In the genomic region with DNA sequence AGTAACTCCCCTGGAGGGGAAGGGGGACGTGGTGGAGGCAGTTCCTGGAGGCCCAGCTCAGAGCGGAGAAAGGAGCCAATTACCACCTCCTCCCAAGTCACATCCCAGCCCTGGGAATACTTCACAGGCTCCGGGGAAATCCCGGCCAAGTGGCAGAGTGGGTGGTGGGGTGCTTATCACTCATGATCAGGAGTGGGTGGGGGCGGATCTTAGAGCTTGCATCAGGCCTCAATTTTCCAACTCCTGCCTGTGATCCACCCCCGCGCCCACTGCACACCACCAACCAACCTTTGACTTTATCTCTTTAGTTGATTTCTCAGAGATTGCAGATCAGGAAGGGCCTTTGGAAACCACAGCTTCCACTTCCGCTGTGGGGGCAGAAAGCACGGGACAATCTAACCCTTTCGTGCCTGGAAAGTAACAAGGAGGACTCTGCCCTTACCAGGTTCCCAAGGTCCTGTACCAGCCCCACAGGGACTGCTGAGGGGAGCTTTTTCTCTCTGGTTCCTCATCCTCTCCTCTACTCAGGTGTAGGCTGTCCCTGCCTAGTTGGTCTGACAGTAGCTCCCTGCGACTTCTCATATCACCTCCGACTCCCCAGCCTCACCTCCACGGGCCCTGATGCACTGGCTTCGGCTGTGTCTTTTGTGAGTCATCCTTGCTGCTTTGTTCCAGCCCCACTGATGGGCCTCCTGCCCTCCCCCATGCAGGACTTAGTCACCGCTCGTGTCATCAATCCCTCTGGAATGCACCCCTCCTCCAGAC, we compare ENCODE assay signal across 8 cellular contexts. TPM values are rescaled to one million over a fixed set of nuclear protein-coding genes. Genes with fewer than 3 reads are reported as not detected.
DNase-seq lines count a peak whose midpoint lies in the region; ATAC-seq and TF ChIP-seq lines count a peak whose summit lies in the region.

No MANE protein-coding gene starts in this region.

- ATAC-seq in psoas muscle (peak; percentile 94 to 97 (median 96)), HG03039 (IDR thresholded peaks at IDR 0.05; ENCODE audit: unreplicated experiment) (no peak)

- TF ChIP-seq CTCF in psoas muscle (IDR thresholded peaks at IDR 0.05): no peak
- TF ChIP-seq CTCF in vagina (IDR thresholded peaks at IDR 0.05): no peak

- H3K36me3 ChIP-seq in psoas muscle (ENCODE audit: insufficient read depth in 1 of 2, low read depth in 1 of 2) (no peaks in the 10 kb centered on the region), vagina (no peaks in the 10 kb centered on the region)

- peak overlapping the region; percentile 46 for H3K27ac ChIP-seq in psoas muscle
- H3K27ac ChIP-seq in vagina: peak overlapping the region; percentile 63

- peaks cover 16% of the 10 kb centered on the region for H3K4me1 ChIP-seq in psoas muscle
- peaks cover 19% of the 10 kb centered on the region for H3K4me1 ChIP-seq in vagina

- H3K9me3 ChIP-seq in psoas muscle (no peaks in the 10 kb centered on the region), vagina (no peaks in the 10 kb centered on the region)

- no peak for TF ChIP-seq POLR2A in vagina (IDR thresholded peaks at IDR 0.05)

- intact Hi-C loops in psoas muscle (cut with DNase I): no loop called here
- intact Hi-C loops in vagina (cut with DNase I): no loop called here

- 49 to 55% (median 49%) methylated on average over 16 of the region's 16 CpGs for WGBS in psoas muscle, 3 donors

- peak; percentile 67 for DNase-seq in GF-D8 (lab: John Stamatoyannopoulos, UW)
- peak; percentile 99 for DNase-seq in RPMI7951 (ENCODE audit: low read depth)
- DNase-seq in activated gamma-delta T cell treated with anti-CD3 and anti-CD28 coated beads, Interleukin-2, amount 50 U/mL, for 16 hours (ENCODE audit: low read depth): peak; percentile 67
- DNase-seq in glomerular visceral epithelial cell (ENCODE audit: extremely low spot score): peak; percentile 97
- peak; percentile 77 to 78 for DNase-seq in psoas muscle
- DNase-seq in vagina (ENCODE audit: extremely low spot score in 2 of 2): no peak
- no peak for DNase-seq in globus pallidus (ENCODE audit: low spot score)

- H3K4me3 ChIP-seq in psoas muscle: no peak overlapping the region
- no peak overlapping the region for H3K4me3 ChIP-seq in vagina

- H3K27me3 ChIP-seq in psoas muscle (ENCODE audit: insufficient read depth in 3 of 3, low read length in 2 of 3) (no peaks in the 10 kb centered on the region), vagina (no peaks in the 10 kb centered on the region)

RNA-seq across cellular contexts. Expression of gene IER3, which starts 24.9 kb away (rescaled TPM):
- 377 and 410 TPM in 2 replicates for total RNA-seq in RPMI7951 (2014; rRNA removed; shearing (Covaris generic))
- 10 to 100 TPM in 3 of 4 donors, 1 to 10 TPM in 1; 6.3 to 38.4 (median 23.9) TPM for total RNA-seq in psoas muscle
- 100 to 1,000 TPM in 1 of 3 donors, 1 to 10 TPM in 2; 3.1 to 321 (median 3.2) TPM for polyA plus RNA-seq in psoas muscle
- 40.5 TPM for total RNA-seq in vagina

RNA-seq across cellular contexts. Expression of gene FLOT1, which starts 26.8 kb away (rescaled TPM):
- 108 and 118 TPM in 2 replicates for total RNA-seq in RPMI7951 (2014; rRNA removed; shearing (Covaris generic))
- total RNA-seq in psoas muscle (100 to 1,000 TPM; 113 to 182 (median 153) TPM), vagina (165 TPM)
- polyA plus RNA-seq in psoas muscle: 100 to 1,000 TPM; 181 to 224 (median 206) TPM

RNA-seq across cellular contexts. Expression of gene TUBB, which starts 49.1 kb away (rescaled TPM):
- total RNA-seq in RPMI7951 (2014; rRNA removed; shearing (Covaris generic)): 1,269 and 1,837 TPM in 2 replicates
- total RNA-seq in psoas muscle: 100 to 1,000 TPM; 136 to 220 (median 201) TPM
- 100 to 1,000 TPM; 175 to 487 (median 187) TPM for polyA plus RNA-seq in psoas muscle
- total RNA-seq in vagina: 293 TPM

RNA-seq across cellular contexts. Expression of gene MDC1, which starts 52.2 kb away (rescaled TPM):
- 6.4 and 13.6 TPM in 2 replicates for total RNA-seq in RPMI7951 (2014; rRNA removed; shearing (Covaris generic))
- total RNA-seq in psoas muscle: 10 to 100 TPM; 12.7 to 18.0 (median 15.4) TPM
- 10 to 100 TPM in 1 of 3 donors, 1 to 10 TPM in 2; 4.1 to 10.9 (median 6.5) TPM for polyA plus RNA-seq in psoas muscle
- 12.3 TPM for total RNA-seq in vagina

Comparison
In these comparisons a context has a peak if more than half of its experiments do, and no peak if none do; other contexts are left out.
1. DNase-seq: peak in GF-D8 (single experiment), RPMI7951 (single experiment), activated gamma-delta T cell treated with anti-CD3 and anti-CD28 coated beads, Interleukin-2, amount 50 U/mL, for 16 hours (single experiment), glomerular visceral epithelial cell (single experiment) and psoas muscle (2 of 2); none in vagina (0 of 2) and globus pallidus (single experiment).